15 cellular contexts compared by ENCODE assay signal in genomic region chr15:72201346-72202029, GRCh38. TPM values are rescaled to one million over a fixed set of nuclear protein-coding genes. Genes with fewer than 3 reads are reported as not detected.
DNase-seq lines count a peak whose midpoint lies in the region; ATAC-seq and TF ChIP-seq lines count a peak whose summit lies in the region.
"Had no signal": no experiment of that assay in that cellular context is flagged by ENCODE, and none has a peak within 500 bp of the region (broad histone marks: within the 10 kb centered on the region; RNA-seq: fewer than 3 reads in every experiment).

No MANE protein-coding gene starts in this region.

- no peak for DNase-seq in activated naive CD8-positive, alpha-beta T cell treated with anti-CD3 and anti-CD28 coated beads for 36 hours
- DNase-seq in SJCRH30 (peak; percentile 59 to 78), right atrium auricular region (ENCODE audit: low spot score) (no peak), HK-2 (ENCODE audit: unreplicated experiment) (no peak)
- no peak for DNase-seq in activated naive CD8-positive, alpha-beta T cell treated with anti-CD3 and anti-CD28 coated beads, Interleukin-2, amount 50 U/mL, for 24 hours
- DNase-seq: activated CD8-positive, alpha-beta memory T cell treated with anti-CD3 and anti-CD28 coated beads, Interleukin-2, amount 50 U/mL, for 4 hours; aorta; DND-41; effector memory CD8-positive, alpha-beta T cell; NCI-H446 treated with DMSO at 0.1 percent for 48 hours had no signal

- peaks cover 2% of the 10 kb centered on the region for H3K36me3 Mint-ChIP-seq in activated naive CD8-positive, alpha-beta T cell
- H3K36me3 Mint-ChIP-seq in activated naive CD8-positive, alpha-beta T cell treated with anti-CD3 and anti-CD28 coated beads for 36 hours, result peaks cover 69% of the 10 kb centered on the region
- H3K36me3 Mint-ChIP-seq in activated naive CD8-positive, alpha-beta T cell treated with anti-CD3 and anti-CD28 coated beads, Interleukin-2, amount 50 U/mL, for 24 hours (ENCODE audit: low read depth), result peaks cover 83% of the 10 kb centered on the region

- H3K27me3 ChIP-seq in SJCRH30 (no peaks in the 10 kb centered on the region), right atrium auricular region (no peaks in the 10 kb centered on the region), subcutaneous abdominal adipose tissue (ENCODE audit: control insufficient read depth in 5 of 5, insufficient read depth in 4 of 5, low read length in 5 of 5) (peaks cover 8 to 17% (median 15%) of the 10 kb centered on the region in 5 donors)

- peak overlapping the region; percentile 10 for H3K27ac Mint-ChIP-seq in activated naive CD8-positive, alpha-beta T cell
- H3K27ac Mint-ChIP-seq in activated naive CD8-positive, alpha-beta T cell treated with anti-CD3 and anti-CD28 coated beads for 36 hours, result no peak overlapping the region
- H3K27ac Mint-ChIP-seq in activated naive CD8-positive, alpha-beta T cell treated with anti-CD3 and anti-CD28 coated beads, Interleukin-2, amount 50 U/mL, for 24 hours, result no peak overlapping the region

- no peaks in the 10 kb centered on the region for H3K9me3 Mint-ChIP-seq in activated naive CD8-positive, alpha-beta T cell (ENCODE audit: low read depth)
- H3K9me3 Mint-ChIP-seq in activated naive CD8-positive, alpha-beta T cell treated with anti-CD3 and anti-CD28 coated beads for 36 hours, result no peaks in the 10 kb centered on the region
- no peaks in the 10 kb centered on the region for H3K9me3 Mint-ChIP-seq in activated naive CD8-positive, alpha-beta T cell treated with anti-CD3 and anti-CD28 coated beads, Interleukin-2, amount 50 U/mL, for 24 hours
- H3K9me3 Mint-ChIP-seq: effector memory CD8-positive, alpha-beta T cell had no signal

- H3K9ac ChIP-seq in subcutaneous abdominal adipose tissue (ENCODE audit: low read length in 5 of 5), result peak overlapping the region in 3 of 5 donors; percentile 2 to 57 (median 6)

- H3K4me1 ChIP-seq in SJCRH30 (peaks cover 32% of the 10 kb centered on the region), right atrium auricular region (peaks cover 0 to 52% of the 10 kb centered on the region in 2 donors), subcutaneous abdominal adipose tissue (ENCODE audit: control insufficient read depth in 5 of 5, insufficient read depth in 5 of 5, low read length in 5 of 5) (peaks cover 2 to 43% (median 18%) of the 10 kb centered on the region in 5 donors)

- H3K9me3 ChIP-seq in SJCRH30 (replicated peaks), result no peaks in the 10 kb centered on the region
- H3K9me3 ChIP-seq in right atrium auricular region, result no peaks in the 10 kb centered on the region
- H3K9me3 ChIP-seq in subcutaneous abdominal adipose tissue (ENCODE audit: control insufficient read depth in 5 of 5, low read length in 5 of 5), result no peaks in the 10 kb centered on the region

- H3K4me3 Mint-ChIP-seq in activated naive CD8-positive, alpha-beta T cell, result no peak overlapping the region
- H3K4me3 Mint-ChIP-seq in activated naive CD8-positive, alpha-beta T cell treated with anti-CD3 and anti-CD28 coated beads for 36 hours, result no peak overlapping the region
- no peak overlapping the region for H3K4me3 Mint-ChIP-seq in activated naive CD8-positive, alpha-beta T cell treated with anti-CD3 and anti-CD28 coated beads, Interleukin-2, amount 50 U/mL, for 24 hours
- H3K4me3 Mint-ChIP-seq: effector memory CD8-positive, alpha-beta T cell had no signal

- H3K36me3 ChIP-seq in SJCRH30 (peaks cover 87% of the 10 kb centered on the region), right atrium auricular region (peaks cover 77% of the 10 kb centered on the region), subcutaneous abdominal adipose tissue (ENCODE audit: control insufficient read depth in 5 of 5, insufficient read depth in 5 of 5, low read length in 5 of 5) (peaks cover 8 to 81% (median 70%) of the 10 kb centered on the region in 5 donors)

- ATAC-seq in activated naive CD8-positive, alpha-beta T cell treated with anti-CD3 and anti-CD28 coated beads, Interleukin-2, amount 50 U/mL, for 24 hours, result no peak
- no peak for ATAC-seq in HG03520 (IDR thresholded peaks at IDR 0.05; ENCODE audit: unreplicated experiment)
- ATAC-seq: effector memory CD8-positive, alpha-beta T cell had no signal

- peaks cover under 1% of the 10 kb centered on the region for H3K27me3 Mint-ChIP-seq in activated naive CD8-positive, alpha-beta T cell
- peaks cover 14% of the 10 kb centered on the region for H3K27me3 Mint-ChIP-seq in activated naive CD8-positive, alpha-beta T cell treated with anti-CD3 and anti-CD28 coated beads for 36 hours
- H3K27me3 Mint-ChIP-seq in activated naive CD8-positive, alpha-beta T cell treated with anti-CD3 and anti-CD28 coated beads, Interleukin-2, amount 50 U/mL, for 24 hours, result peaks cover 11% of the 10 kb centered on the region

- no peak overlapping the region for H3K4me3 ChIP-seq in SJCRH30
- H3K4me3 ChIP-seq in right atrium auricular region, result no peak overlapping the region
- H3K4me3 ChIP-seq in subcutaneous abdominal adipose tissue (ENCODE audit: low read depth in 1 of 5, low read length in 5 of 5), result no peak overlapping the region

- peaks cover 11% of the 10 kb centered on the region for H3K4me1 Mint-ChIP-seq in activated naive CD8-positive, alpha-beta T cell (ENCODE audit: low read depth)
- H3K4me1 Mint-ChIP-seq in activated naive CD8-positive, alpha-beta T cell treated with anti-CD3 and anti-CD28 coated beads for 36 hours, result peaks cover 23% of the 10 kb centered on the region
- H3K4me1 Mint-ChIP-seq in activated naive CD8-positive, alpha-beta T cell treated with anti-CD3 and anti-CD28 coated beads, Interleukin-2, amount 50 U/mL, for 24 hours, result peaks cover 22% of the 10 kb centered on the region

- no peak for TF ChIP-seq CTCF in right atrium auricular region (IDR thresholded peaks at IDR 0.05)

- H3K27ac ChIP-seq in SJCRH30, result no peak overlapping the region; the same call in 1 of the 2 replicates
- peak overlapping the region; percentile 74 to 81 for H3K27ac ChIP-seq in right atrium auricular region
- H3K27ac ChIP-seq in subcutaneous abdominal adipose tissue (ENCODE audit: low read depth, low read length), result no peak overlapping the region
- H3K27ac ChIP-seq: HL-60 had no signal

RNA-seq across cellular contexts. Expression of gene GRAMD2A, which starts 3.9 kb away (rescaled TPM):
- total RNA-seq in activated naive CD8-positive, alpha-beta T cell treated with anti-CD3 and anti-CD28 coated beads for 36 hours, result not detected
- 0.35 TPM in 1 of 2 replicates, not detected in the other for total RNA-seq in SJCRH30 (2014; rRNA removed; shearing (Covaris generic))
- total RNA-seq in right atrium auricular region, result under 1 TPM in 1 of 2 donors, not detected in 1; 0.83 TPM
- total RNA-seq: glomerular endothelial cell had no signal

RNA-seq across cellular contexts. Expression of gene PKM, which starts 29.5 kb away (rescaled TPM):
- total RNA-seq in activated naive CD8-positive, alpha-beta T cell treated with anti-CD3 and anti-CD28 coated beads for 36 hours, result 1,000 to 10,000 TPM; 2,301 to 2,323 TPM
- total RNA-seq in SJCRH30 (2014; rRNA removed; shearing (Covaris generic)), result 1,855 and 1,858 TPM in 2 replicates
- total RNA-seq in right atrium auricular region, result 100 to 1,000 TPM; 538 to 934 TPM

Comparison
In these comparisons a context has a peak if more than half of its experiments do, and no peak if none do; other contexts are left out.
1. DNase-seq: peak in SJCRH30 (2 of 2); none in activated naive CD8-positive, alpha-beta T cell treated with anti-CD3 and anti-CD28 coated beads for 36 hours (single experiment), right atrium auricular region (single experiment), HK-2 (single experiment) and activated naive CD8-positive, alpha-beta T cell treated with anti-CD3 and anti-CD28 coated beads, Interleukin-2, amount 50 U/mL, for 24 hours (single experiment).
2. H3K27ac ChIP-seq: peak in right atrium auricular region (2 of 2); none in SJCRH30 (single experiment) and subcutaneous abdominal adipose tissue (single experiment).